1 cellular context compared by ENCODE assay signal in genomic region chr17:62968445-62968923, GRCh38.
TF ChIP-seq lines count a peak whose summit lies in the region.

No MANE protein-coding gene starts in this region.

TF ChIP-seq in SK-N-SH, 30 proteins besides CTCF, POLR2A, EP300 and RAD21 (continued from another document):
- 0 out of 2 replicates have a peak, but pooled peaks have one; percentile 5 for TF ChIP-seq JUND (IDR thresholded peaks at IDR 0.05)
- no peak for TF ChIP-seq FOSL2 (IDR thresholded peaks at IDR 0.05; ENCODE audit: borderline replicate concordance, low read depth)
- TF ChIP-seq PBX3 (IDR thresholded peaks at IDR 0.05) = peak; percentile 20; the same call in 1 of the 2 replicates
- peak; percentile 63; the same call in 1 of the 2 replicates for TF ChIP-seq ELF1 (IDR thresholded peaks at IDR 0.05)
- TF ChIP-seq CHD2 (IDR thresholded peaks at IDR 0.05; ENCODE audit: low read length, partially characterized antibody) = peak; percentile 63
- peak; percentile 93 for TF ChIP-seq SIN3A (IDR thresholded peaks at IDR 0.05; ENCODE audit: borderline replicate concordance, low read depth, low read length)
- peak; percentile 47; the same call in 1 of the 2 replicates for TF ChIP-seq YY1 (IDR thresholded peaks at IDR 0.05; ENCODE audit: low read depth)
- TF ChIP-seq TAF1 (IDR thresholded peaks at IDR 0.05; ENCODE audit: borderline replicate concordance, low read depth, low read length) = peak; percentile 80
- TF ChIP-seq POLR2AphosphoS5 (IDR thresholded peaks at IDR 0.05; ENCODE audit: low read depth, low read length) = peak; percentile 61
- no peak for TF ChIP-seq IRF3 (IDR thresholded peaks at IDR 0.05; ENCODE audit: low read depth, low read length)
